Comparison of ENCODE assay signal across 1 cellular context in the genomic region with DNA sequence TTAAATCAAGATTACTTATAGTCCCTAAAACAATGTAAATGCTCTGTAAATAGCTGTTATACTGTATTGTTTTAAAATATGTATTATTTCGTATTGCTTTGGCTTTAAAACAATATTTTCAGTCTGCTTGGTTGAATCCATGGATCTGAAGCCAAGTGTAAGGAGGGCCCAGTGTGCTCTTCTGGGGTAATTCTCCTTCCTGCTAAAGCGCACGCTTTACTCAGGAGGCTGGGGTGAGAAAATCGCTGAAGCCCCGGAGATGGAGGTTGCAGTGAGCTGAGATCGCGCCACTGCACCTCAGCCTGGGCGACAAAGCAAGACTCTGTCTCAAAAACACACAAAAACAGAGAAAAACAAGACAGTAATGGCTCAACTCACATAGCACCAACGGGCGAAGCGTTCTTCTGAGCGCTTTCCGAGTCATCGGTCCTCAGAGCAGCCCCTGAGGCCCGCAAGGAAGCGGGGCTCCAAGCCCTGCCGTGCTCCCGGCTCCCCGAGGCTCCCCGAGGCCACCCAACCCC.
TF ChIP-seq lines count a peak whose summit lies in the region.

No MANE protein-coding gene starts in this region.

TF ChIP-seq in K562, 482 proteins besides CTCF, POLR2A, EP300 and RAD21 (continues in another document):
- TF ChIP-seq GATA2 (CRISPR knock-in tag; IDR thresholded peaks at IDR 0.05) (no peak), EHMT2 (IDR thresholded peaks at IDR 0.05) (no peak), SPI1 (IDR thresholded peaks at IDR 0.05; ENCODE audit: borderline replicate concordance, low read depth, low read length) (0 out of 2 replicates have a peak, but pooled peaks have one; percentile 1), RAD51 (IDR thresholded peaks at IDR 0.05; ENCODE audit: borderline replicate concordance, low read depth) (peak; percentile 54; the same call in 1 of the 2 replicates), SUPT5H (IDR thresholded peaks at IDR 0.05) (peak; percentile 83), ZFX (CRISPR knock-in tag; IDR thresholded peaks at IDR 0.05) (peak; percentile 49; the same call in 1 of the 2 replicates), NFIX (CRISPR knock-in tag; IDR thresholded peaks at IDR 0.05; ENCODE audit: low read depth) (no peak), PML (IDR thresholded peaks at IDR 0.05; ENCODE audit: low read length) (peak; percentile 24; the same call in 1 of the 2 replicates), FOXM1 (IDR thresholded peaks at IDR 0.05; ENCODE audit: low read depth) (0 out of 2 replicates have a peak, but pooled peaks have one; percentile 16), FOXM1 (CRISPR knock-in tag; IDR thresholded peaks at IDR 0.05; ENCODE audit: low read depth) (no peak), PHF8 (IDR thresholded peaks at IDR 0.05; ENCODE audit: borderline replicate concordance, low read length) (peak; percentile 66; the same call in 1 of the 2 replicates), ZNF146 (CRISPR knock-in tag; IDR thresholded peaks at IDR 0.05; ENCODE audit: unreplicated experiment) (no peak), NBN (IDR thresholded peaks at IDR 0.05; ENCODE audit: low read depth) (0 out of 2 replicates have a peak, but pooled peaks have one; percentile 42), CHD1 (IDR thresholded peaks at IDR 0.05; ENCODE audit: low read length) (peak; percentile 38), MCM7 (IDR thresholded peaks at IDR 0.05) (no peak), SRF (CRISPR knock-in tag; IDR thresholded peaks at IDR 0.05) (0 out of 4 replicates have a peak, but pooled peaks of 1 of the 2 experiments have one; percentile 25), TOE1 (IDR thresholded peaks at IDR 0.05; ENCODE audit: borderline replicate concordance) (peak; percentile 41; the same call in 1 of the 2 replicates), TOE1 (CRISPR knock-in tag; IDR thresholded peaks at IDR 0.05; ENCODE audit: borderline replicate concordance, low read depth) (no peak), EGR1 (conservative IDR thresholded peaks at IDR 0.05) (peak; percentile 65; the same call in 1 of the 2 replicates), SMARCA4 (IDR thresholded peaks at IDR 0.05) (0 out of 2 replicates have a peak, but pooled peaks have one; percentile 22), NR2C1 (IDR thresholded peaks at IDR 0.05) (peak; percentile 5; the same call in 1 of the 2 replicates), NR2C1 (tag; IDR thresholded peaks at IDR 0.05) (no peak), HMGN3 (IDR thresholded peaks at IDR 0.05; ENCODE audit: borderline replicate concordance, extremely low read depth, insufficient read length, low read depth, low read length) (no peak), SRSF3 (IDR thresholded peaks at IDR 0.05; ENCODE audit: insufficient read depth, low read length) (no peak), KDM5B (IDR thresholded peaks at IDR 0.05; ENCODE audit: insufficient replicate concordance, low read depth, low read length) (peak; percentile 78), SP1 (CRISPR knock-in tag; IDR thresholded peaks at IDR 0.05) (no peak), LARP7 (IDR thresholded peaks at IDR 0.05) (peak; percentile 87; the same call in 1 of the 2 replicates), HSF4 (CRISPR knock-in tag; IDR thresholded peaks at IDR 0.05; ENCODE audit: borderline replicate concordance) (no peak), CBFA2T3 (IDR thresholded peaks at IDR 0.05) (no peak)
- TF ChIP-seq, protein P1, sequence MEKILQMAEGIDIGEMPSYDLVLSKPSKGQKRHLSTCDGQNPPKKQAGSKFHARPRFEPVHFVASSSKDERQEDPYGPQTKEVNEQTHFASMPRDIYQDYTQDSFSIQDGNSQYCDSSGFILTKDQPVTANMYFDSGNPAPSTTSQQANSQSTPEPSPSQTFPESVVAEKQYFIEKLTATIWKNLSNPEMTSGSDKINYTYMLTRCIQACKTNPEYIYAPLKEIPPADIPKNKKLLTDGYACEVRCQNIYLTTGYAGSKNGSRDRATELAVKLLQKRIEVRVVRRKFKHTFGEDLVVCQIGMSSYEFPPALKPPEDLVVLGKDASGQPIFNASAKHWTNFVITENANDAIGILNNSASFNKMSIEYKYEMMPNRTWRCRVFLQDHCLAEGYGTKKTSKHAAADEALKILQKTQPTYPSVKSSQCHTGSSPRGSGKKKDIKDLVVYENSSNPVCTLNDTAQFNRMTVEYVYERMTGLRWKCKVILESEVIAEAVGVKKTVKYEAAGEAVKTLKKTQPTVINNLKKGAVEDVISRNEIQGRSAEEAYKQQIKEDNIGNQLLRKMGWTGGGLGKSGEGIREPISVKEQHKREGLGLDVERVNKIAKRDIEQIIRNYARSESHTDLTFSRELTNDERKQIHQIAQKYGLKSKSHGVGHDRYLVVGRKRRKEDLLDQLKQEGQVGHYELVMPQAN (IDR thresholded peaks at IDR 0.05; ENCODE audit: borderline replicate concordance): peak; percentile 62; the same call in 1 of the 2 replicates
- TF ChIP-seq, protein P2, sequence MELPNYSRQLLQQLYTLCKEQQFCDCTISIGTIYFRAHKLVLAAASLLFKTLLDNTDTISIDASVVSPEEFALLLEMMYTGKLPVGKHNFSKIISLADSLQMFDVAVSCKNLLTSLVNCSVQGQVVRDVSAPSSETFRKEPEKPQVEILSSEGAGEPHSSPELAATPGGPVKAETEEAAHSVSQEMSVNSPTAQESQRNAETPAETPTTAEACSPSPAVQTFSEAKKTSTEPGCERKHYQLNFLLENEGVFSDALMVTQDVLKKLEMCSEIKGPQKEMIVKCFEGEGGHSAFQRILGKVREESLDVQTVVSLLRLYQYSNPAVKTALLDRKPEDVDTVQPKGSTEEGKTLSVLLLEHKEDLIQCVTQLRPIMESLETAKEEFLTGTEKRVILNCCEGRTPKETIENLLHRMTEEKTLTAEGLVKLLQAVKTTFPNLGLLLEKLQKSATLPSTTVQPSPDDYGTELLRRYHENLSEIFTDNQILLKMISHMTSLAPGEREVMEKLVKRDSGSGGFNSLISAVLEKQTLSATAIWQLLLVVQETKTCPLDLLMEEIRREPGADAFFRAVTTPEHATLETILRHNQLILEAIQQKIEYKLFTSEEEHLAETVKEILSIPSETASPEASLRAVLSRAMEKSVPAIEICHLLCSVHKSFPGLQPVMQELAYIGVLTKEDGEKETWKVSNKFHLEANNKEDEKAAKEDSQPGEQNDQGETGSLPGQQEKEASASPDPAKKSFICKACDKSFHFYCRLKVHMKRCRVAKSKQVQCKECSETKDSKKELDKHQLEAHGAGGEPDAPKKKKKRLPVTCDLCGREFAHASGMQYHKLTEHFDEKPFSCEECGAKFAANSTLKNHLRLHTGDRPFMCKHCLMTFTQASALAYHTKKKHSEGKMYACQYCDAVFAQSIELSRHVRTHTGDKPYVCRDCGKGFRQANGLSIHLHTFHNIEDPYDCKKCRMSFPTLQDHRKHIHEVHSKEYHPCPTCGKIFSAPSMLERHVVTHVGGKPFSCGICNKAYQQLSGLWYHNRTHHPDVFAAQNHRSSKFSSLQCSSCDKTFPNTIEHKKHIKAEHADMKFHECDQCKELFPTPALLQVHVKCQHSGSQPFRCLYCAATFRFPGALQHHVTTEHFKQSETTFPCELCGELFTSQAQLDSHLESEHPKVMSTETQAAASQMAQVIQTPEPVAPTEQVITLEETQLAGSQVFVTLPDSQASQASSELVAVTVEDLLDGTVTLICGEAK (IDR thresholded peaks at IDR 0.05): peak; percentile 42; the same call in 1 of the 2 replicates
- TF ChIP-seq, protein P2 (CRISPR knock-in tag; IDR thresholded peaks at IDR 0.05): no peak
- TF ChIP-seq, protein P3, sequence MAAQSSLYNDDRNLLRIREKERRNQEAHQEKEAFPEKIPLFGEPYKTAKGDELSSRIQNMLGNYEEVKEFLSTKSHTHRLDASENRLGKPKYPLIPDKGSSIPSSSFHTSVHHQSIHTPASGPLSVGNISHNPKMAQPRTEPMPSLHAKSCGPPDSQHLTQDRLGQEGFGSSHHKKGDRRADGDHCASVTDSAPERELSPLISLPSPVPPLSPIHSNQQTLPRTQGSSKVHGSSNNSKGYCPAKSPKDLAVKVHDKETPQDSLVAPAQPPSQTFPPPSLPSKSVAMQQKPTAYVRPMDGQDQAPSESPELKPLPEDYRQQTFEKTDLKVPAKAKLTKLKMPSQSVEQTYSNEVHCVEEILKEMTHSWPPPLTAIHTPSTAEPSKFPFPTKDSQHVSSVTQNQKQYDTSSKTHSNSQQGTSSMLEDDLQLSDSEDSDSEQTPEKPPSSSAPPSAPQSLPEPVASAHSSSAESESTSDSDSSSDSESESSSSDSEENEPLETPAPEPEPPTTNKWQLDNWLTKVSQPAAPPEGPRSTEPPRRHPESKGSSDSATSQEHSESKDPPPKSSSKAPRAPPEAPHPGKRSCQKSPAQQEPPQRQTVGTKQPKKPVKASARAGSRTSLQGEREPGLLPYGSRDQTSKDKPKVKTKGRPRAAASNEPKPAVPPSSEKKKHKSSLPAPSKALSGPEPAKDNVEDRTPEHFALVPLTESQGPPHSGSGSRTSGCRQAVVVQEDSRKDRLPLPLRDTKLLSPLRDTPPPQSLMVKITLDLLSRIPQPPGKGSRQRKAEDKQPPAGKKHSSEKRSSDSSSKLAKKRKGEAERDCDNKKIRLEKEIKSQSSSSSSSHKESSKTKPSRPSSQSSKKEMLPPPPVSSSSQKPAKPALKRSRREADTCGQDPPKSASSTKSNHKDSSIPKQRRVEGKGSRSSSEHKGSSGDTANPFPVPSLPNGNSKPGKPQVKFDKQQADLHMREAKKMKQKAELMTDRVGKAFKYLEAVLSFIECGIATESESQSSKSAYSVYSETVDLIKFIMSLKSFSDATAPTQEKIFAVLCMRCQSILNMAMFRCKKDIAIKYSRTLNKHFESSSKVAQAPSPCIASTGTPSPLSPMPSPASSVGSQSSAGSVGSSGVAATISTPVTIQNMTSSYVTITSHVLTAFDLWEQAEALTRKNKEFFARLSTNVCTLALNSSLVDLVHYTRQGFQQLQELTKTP (IDR thresholded peaks at IDR 0.05; ENCODE audit: low read depth in 1 of 2, partially characterized antibody in 2 of 2): peak in 1 of 2 experiments; percentile 28
- TF ChIP-seq, protein P4, sequence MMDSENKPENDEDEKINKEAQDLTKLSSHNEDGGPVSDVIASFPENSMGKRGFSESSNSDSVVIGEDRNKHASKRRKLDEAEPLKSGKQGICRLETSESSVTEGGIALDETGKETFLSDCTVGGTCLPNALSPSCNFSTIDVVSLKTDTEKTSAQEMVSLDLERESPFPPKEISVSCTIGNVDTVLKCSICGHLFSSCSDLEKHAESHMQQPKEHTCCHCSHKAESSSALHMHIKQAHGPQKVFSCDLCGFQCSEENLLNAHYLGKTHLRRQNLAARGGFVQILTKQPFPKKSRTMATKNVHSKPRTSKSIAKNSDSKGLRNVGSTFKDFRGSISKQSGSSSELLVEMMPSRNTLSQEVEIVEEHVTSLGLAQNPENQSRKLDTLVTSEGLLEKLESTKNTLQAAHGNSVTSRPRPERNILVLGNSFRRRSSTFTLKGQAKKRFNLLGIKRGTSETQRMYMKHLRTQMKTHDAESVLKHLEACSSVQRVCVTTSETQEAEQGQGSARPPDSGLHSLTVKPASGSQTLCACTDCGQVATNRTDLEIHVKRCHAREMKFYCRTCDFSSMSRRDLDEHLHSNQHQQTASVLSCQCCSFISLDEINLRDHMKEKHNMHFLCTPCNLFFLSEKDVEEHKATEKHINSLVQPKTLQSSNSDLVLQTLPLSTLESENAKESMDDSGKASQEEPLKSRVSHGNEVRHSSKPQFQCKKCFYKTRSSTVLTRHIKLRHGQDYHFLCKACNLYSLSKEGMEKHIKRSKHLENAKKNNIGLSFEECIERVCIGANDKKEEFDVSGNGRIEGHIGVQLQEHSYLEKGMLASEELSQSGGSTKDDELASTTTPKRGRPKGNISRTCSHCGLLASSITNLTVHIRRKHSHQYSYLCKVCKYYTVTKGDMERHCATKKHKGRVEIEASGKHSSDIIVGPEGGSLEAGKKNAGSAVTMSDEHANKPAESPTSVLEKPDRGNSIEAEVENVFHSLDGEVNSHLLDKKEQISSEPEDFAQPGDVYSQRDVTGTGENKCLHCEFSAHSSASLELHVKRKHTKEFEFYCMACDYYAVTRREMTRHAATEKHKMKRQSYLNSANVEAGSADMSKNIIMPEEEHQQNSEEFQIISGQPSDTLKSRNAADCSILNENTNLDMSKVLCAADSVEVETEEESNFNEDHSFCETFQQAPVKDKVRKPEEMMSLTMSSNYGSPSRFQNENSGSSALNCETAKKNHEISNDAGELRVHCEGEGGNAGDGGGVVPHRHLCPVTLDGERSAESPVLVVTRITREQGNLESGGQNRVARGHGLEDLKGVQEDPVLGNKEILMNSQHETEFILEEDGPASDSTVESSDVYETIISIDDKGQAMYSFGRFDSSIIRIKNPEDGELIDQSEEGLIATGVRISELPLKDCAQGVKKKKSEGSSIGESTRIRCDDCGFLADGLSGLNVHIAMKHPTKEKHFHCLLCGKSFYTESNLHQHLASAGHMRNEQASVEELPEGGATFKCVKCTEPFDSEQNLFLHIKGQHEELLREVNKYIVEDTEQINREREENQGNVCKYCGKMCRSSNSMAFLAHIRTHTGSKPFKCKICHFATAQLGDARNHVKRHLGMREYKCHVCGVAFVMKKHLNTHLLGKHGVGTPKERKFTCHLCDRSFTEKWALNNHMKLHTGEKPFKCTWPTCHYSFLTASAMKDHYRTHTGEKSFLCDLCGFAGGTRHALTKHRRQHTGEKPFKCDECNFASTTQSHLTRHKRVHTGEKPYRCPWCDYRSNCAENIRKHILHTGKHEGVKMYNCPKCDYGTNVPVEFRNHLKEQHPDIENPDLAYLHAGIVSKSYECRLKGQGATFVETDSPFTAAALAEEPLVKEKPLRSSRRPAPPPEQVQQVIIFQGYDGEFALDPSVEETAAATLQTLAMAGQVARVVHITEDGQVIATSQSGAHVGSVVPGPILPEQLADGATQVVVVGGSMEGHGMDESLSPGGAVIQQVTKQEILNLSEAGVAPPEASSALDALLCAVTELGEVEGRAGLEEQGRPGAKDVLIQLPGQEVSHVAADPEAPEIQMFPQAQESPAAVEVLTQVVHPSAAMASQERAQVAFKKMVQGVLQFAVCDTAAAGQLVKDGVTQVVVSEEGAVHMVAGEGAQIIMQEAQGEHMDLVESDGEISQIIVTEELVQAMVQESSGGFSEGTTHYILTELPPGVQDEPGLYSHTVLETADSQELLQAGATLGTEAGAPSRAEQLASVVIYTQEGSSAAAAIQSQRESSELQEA (IDR thresholded peaks at IDR 0.05; ENCODE audit: low read depth): no peak
